In the genomic region with DNA sequence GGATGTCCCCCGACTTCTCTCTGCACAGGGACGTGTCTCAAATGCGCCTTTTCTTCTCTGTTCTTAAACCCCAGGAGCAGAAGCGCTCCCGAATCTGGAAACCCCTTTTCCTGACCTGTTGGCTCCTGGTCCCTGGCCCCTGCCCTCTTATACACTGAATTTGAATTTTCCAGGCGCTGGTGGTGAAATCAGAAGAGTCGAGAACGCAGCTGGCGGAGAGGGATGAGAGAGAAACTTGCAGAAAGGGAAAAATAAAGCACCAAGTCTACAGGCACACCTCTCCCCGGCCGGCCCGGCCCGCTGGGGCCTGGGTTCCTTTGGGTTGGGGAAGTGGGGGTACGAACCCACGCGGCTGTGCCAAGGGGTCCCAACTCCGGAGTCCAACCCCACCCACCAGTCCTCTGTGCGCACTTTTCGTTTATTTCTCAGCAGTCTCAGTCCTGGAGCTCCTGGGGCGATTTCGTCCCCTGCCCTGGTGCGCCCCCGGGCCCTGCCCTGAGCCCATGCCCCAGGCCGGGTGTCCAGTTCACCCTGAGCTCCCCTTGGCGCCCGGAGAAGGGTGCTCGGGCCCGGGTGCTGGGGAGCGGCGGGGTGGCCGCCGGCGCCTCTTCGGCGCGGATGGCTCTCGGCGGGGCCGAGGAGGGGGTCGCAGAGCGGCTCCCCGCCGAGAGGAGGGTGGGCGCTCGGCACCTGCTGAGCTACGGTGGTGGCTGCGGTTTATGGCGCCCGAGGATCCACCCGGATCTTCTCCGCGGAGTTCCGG, we compare ENCODE assay signal across 8 cellular contexts. TPM values are rescaled to one million over a fixed set of nuclear protein-coding genes. Genes with fewer than 3 reads are reported as not detected.
DNase-seq lines count a peak whose midpoint lies in the region; ATAC-seq, FAIRE-seq and TF ChIP-seq lines count a peak whose summit lies in the region.

No MANE protein-coding gene starts in this region.

- H2AFZ ChIP-seq in GM12878 (ENCODE audit: control insufficient read depth, low read depth, low read length), result 0 out of 2 replicates have a peak overlapping the region, but pooled peaks have one; percentile 3

- no peaks in the 10 kb centered on the region for H3K9me3 ChIP-seq in CD4-positive, alpha-beta T cell (ENCODE audit: control insufficient read depth, low read length)
- no peaks in the 10 kb centered on the region for H3K9me3 ChIP-seq in HUES64 (ENCODE audit: insufficient read depth, low read depth, low read length)
- no peaks in the 10 kb centered on the region for H3K9me3 ChIP-seq in GM12878 (replicated peaks; ENCODE audit: control insufficient read depth, insufficient read depth, low read length)

- no TSS peak for BruUV-seq in GM12878 (replicated peaks; lab: Mats Ljungman, UMichigan)

- H3K36me3 ChIP-seq in HUES64 (ENCODE audit: insufficient read depth, low read length) (no peaks in the 10 kb centered on the region), GM12878 (ENCODE audit: control insufficient read depth in 2 of 2, insufficient read depth in 2 of 2, low read length in 1 of 2) (no peaks in the 10 kb centered on the region)

- H3K79me2 ChIP-seq in GM12878 (ENCODE audit: control insufficient read depth, insufficient read depth, low read length), result no peaks in the 10 kb centered on the region

- peak overlapping the region; percentile 77 for H3K4me3 Mint-ChIP-seq in CD4-positive, alpha-beta T cell
- H3K4me3 Mint-ChIP-seq in naive B cell, result peak overlapping the region; percentile 54 to 86 (median 76)

- H4K20me1 ChIP-seq in GM12878 (ENCODE audit: control insufficient read depth, insufficient read depth), result no peaks in the 10 kb centered on the region; the same call in 1 of the 2 replicates

- H3K4me3 ChIP-seq in HUES64 (ENCODE audit: low read length) (peak overlapping the region; percentile 37), GM12878 (peak overlapping the region; percentile 50; the same call in 1 of the 2 replicates)

- no peaks in the 10 kb centered on the region for H3K36me3 Mint-ChIP-seq in CD4-positive, alpha-beta T cell (ENCODE audit: low read depth)
- peaks cover 0 to 5% of the 10 kb centered on the region in 2 donors for H3K36me3 Mint-ChIP-seq in naive B cell

- 0 out of 2 replicates have a peak overlapping the region, but pooled peaks have one; percentile 33 for H3K4me2 ChIP-seq in GM12878 (ENCODE audit: control insufficient read depth, insufficient read depth)

- no peak overlapping the region for H3K27ac ChIP-seq in CD4-positive, alpha-beta T cell (ENCODE audit: low read depth, low read length)
- H3K27ac ChIP-seq in HUES64 (ENCODE audit: low read depth, low read length), result no peak overlapping the region
- H3K27ac ChIP-seq in GM12878 (ENCODE audit: control insufficient read depth, insufficient read depth), result no peak overlapping the region

- ATAC-seq in CD4-positive, alpha-beta T cell (ENCODE audit: poor library complexity), result no peak
- ATAC-seq in GM12878 (no peak), naive B cell (ENCODE audit: low read depth in 2 of 2) (no peak)

- no peaks in the 10 kb centered on the region for H3K9me3 Mint-ChIP-seq in CD4-positive, alpha-beta T cell
- H3K9me3 Mint-ChIP-seq in naive B cell, result peaks cover 0 to 5% (median 0%) of the 10 kb centered on the region in 7 donors

- peak overlapping the region; percentile 47 for H3K27ac Mint-ChIP-seq in CD4-positive, alpha-beta T cell
- peak overlapping the region in 5 of 6 donors; percentile 44 to 97 (median 88) for H3K27ac Mint-ChIP-seq in naive B cell

- peaks cover 32% of the 10 kb centered on the region for H3K4me1 Mint-ChIP-seq in CD4-positive, alpha-beta T cell (ENCODE audit: low read depth)
- peaks cover 13 to 29% (median 23%) of the 10 kb centered on the region in 3 donors for H3K4me1 Mint-ChIP-seq in naive B cell

- H3K27me3 ChIP-seq in CD4-positive, alpha-beta T cell (ENCODE audit: control insufficient read depth, insufficient read depth, low read length), result peaks cover 81% of the 10 kb centered on the region
- H3K27me3 ChIP-seq in HUES64 (ENCODE audit: insufficient read depth, low read length) (peaks cover 94% of the 10 kb centered on the region), GM12878 (replicated peaks in 1 of 2; ENCODE audit: control insufficient read depth in 2 of 2, insufficient read depth in 2 of 2, low read length in 1 of 2) (peaks cover 42 to 49% of the 10 kb centered on the region in 2 experiments)

- CTCF ChIA-PET in CD4-positive, alpha-beta T cell (lab: Charles Lee), result interaction anchor here (1.0 to 3.4 kb wide), 6 partner anchors 16 to 71 kb away, joined by 3 to 15 read pairs (median 6); a partner anchor contains a TSS
- CTCF ChIA-PET in GM12878 (lab: Yijun Ruan, JAX), result interaction anchor here (0.9 to 3.6 kb wide), 10 partner anchors 9 to 159 kb away, joined by 3 to 19 read pairs (median 4); a partner anchor contains a TSS

- intact Hi-C loops in CD4-positive, alpha-beta T cell (cut with DNase I, micrococcal nuclease), result loop anchor here in 1 of 2 experiments (5.0 kb wide), 1 partner anchor 65 kb away; no protein-coding TSS in a partner anchor
- intact Hi-C loops in GM12878 (cut with micrococcal nuclease; ENCODE audit: unreplicated experiment), result no loop called here

- TF ChIP-seq RAD21 in GM12878 (IDR thresholded peaks at IDR 0.05; ENCODE audit: insufficient read depth, low read depth, low read length), result no peak

- no peak for TF ChIP-seq POLR2A in GM12878 (IDR thresholded peaks at IDR 0.05; ENCODE audit: low read depth, low read length)

- no peak for DNase-seq in CD4-positive, alpha-beta T cell
- DNase-seq in GM12878 (ENCODE audit: low read depth, low spot score), result no peak
- no peak for DNase-seq in naive B cell
- DNase-seq in effector CD4-positive, alpha-beta T cell, result no peak
- no peak for DNase-seq in ACHN
- DNase-seq in HuH-7.5 (ENCODE audit: low spot score), result no peak
- DNase-seq in urothelium cell line (ENCODE audit: low spot score), result no peak

- TF ChIP-seq CTCF in CD4-positive, alpha-beta T cell (IDR thresholded peaks at IDR 0.05), result no peak
- no peak for TF ChIP-seq CTCF in GM12878 (IDR thresholded peaks at IDR 0.05 in 2 of 3, conservative IDR thresholded peaks at IDR 0.05 in 1 of 3; ENCODE audit: control insufficient read depth in 2 of 3, extremely low read depth in 1 of 3, insufficient read depth in 1 of 3, low read depth in 3 of 3, low read length in 3 of 3)

- FAIRE-seq in GM12878 (lab: Jason Lieb, UNC) (no peak), urothelium cell line (lab: Jason Lieb, UNC) (no peak)

- in situ Hi-C loops in GM12878 (cut with MboI) (no loop called here), ACHN (cut with HindIII; ENCODE audit: low pct_ligation_motif_present, low pct_unique_long_range_greater_than_20kb, low sequenced_read_pairs) (no loop called here)

- peaks cover 28% of the 10 kb centered on the region for H3K4me1 ChIP-seq in HUES64 (ENCODE audit: insufficient read depth, low read length)
- H3K4me1 ChIP-seq in GM12878 (ENCODE audit: control insufficient read depth, insufficient read depth, low read length), result peaks cover 26% of the 10 kb centered on the region

- TF ChIP-seq EP300 in GM12878 (IDR thresholded peaks at IDR 0.05; ENCODE audit: borderline replicate concordance in 1 of 2, control insufficient read depth in 1 of 2, low read depth in 2 of 2, low read length in 2 of 2), result no peak

- peaks cover 73% of the 10 kb centered on the region for H3K27me3 Mint-ChIP-seq in CD4-positive, alpha-beta T cell
- peaks cover 40 to 62% (median 60%) of the 10 kb centered on the region in 3 donors for H3K27me3 Mint-ChIP-seq in naive B cell

- SMC1A ChIA-PET in GM12878 (lab: Charles Lee; ENCODE audit: uncharacterized antibody, unreplicated experiment), result interaction anchor here (1.9 kb wide), 1 partner anchor 23 kb away, joined by 7 read pairs; no protein-coding TSS in a partner anchor

- POLR2A ChIA-PET in CD4-positive, alpha-beta T cell (lab: Charles Lee), result interaction anchor here (0.5 to 7.0 kb wide), 8 partner anchors 9 to 185 kb away, joined by 3 to 82 read pairs (median 14); a partner anchor contains a TSS
- POLR2A ChIA-PET in GM12878 (lab: Charles Lee), result interaction anchor here (1.0 to 2.6 kb wide), 4 partner anchors 15 to 119 kb away, joined by 3 to 11 read pairs (median 5); a partner anchor contains a TSS

- H3K9ac ChIP-seq in HUES64 (ENCODE audit: low read depth, low read length), result no peak overlapping the region
- H3K9ac ChIP-seq in GM12878 (ENCODE audit: control insufficient read depth, insufficient read depth, low read length), result no peak overlapping the region; the same call in 1 of the 2 replicates

- 3% methylated on average over 53 of the region's 53 CpGs for WGBS in HUES64
- 10% methylated on average over 45 of the region's 53 CpGs for WGBS in GM12878 (ENCODE audit: insufficient coverage, insufficient replicate concordance, low lambda C conversion rate, missing lambda C conversion rate)

- RAD21 ChIA-PET in GM12878 (lab: Charles Lee; ENCODE audit: unreplicated experiment), result interaction anchor here (1.1 to 2.5 kb wide), 5 partner anchors 15 to 158 kb away, joined by 3 to 14 read pairs (median 8); a partner anchor contains a TSS

RNA-seq across cellular contexts. Expression of a gene that starts 15.5 kb away (rescaled TPM):
- total RNA-seq in CD4-positive, alpha-beta T cell, result 1 to 10 TPM; 5.3 to 6.5 TPM
- 1.1 TPM for polyA plus RNA-seq in HUES64 (2013, experiment 1 of 2)
- polyA plus RNA-seq in HUES64 (2013, experiment 2 of 2), result 3.0 TPM
- 3.7 and 4.0 TPM in 2 replicates for total RNA-seq in GM12878 (2013; cell fraction: nucleolus; rRNA removed)
- total RNA-seq in GM12878 (2014; rRNA removed) (1.6 and 1.9 TPM in 2 replicates), GM12878 (2014; rRNA removed; fragmentation: Illumina TruSeq; extraction: Trizol) (1.5 and 1.9 TPM in 2 replicates), GM12878 (2021) (6.3 and 6.7 TPM in 2 replicates)
- 0.80 TPM for polyA plus RNA-seq in GM12878 (2011; ENCODE audit: low read depth)
- polyA plus RNA-seq in GM12878 (2011; rRNA removed) (0.35 and 0.64 TPM in 2 replicates), GM12878 (2014; fragmentation: Illumina TruSeq; extraction: Trizol) (0.57 and 1.2 TPM in 2 replicates), GM12878 (2014; fragmentation: Nextera tagmentation; extraction: Ambion mirVana) (under 1 TPM; 0.03 to 0.16 TPM), GM12878 (2014; rRNA removed) (1.9 and 2.1 TPM in 2 replicates), GM12878 (2016; fragmentation: Nextera tagmentation; extraction: Ambion mirVana) (1 to 10 TPM; 2.1 to 3.4 TPM), naive B cell (ENCODE audit: low read depth in 6 of 6) (1 to 10 TPM in 1 of 6 donors, under 1 TPM in 4, not detected in 1; 0.16 to 1.3 (median 0.58) TPM)
- polyA plus RNA-seq in GM12878 (2011; cell fraction: cytosol; rRNA removed), result 1.4 and 1.6 TPM in 2 replicates
- 2.8 and 6.6 TPM in 2 replicates for polyA plus RNA-seq in GM12878 (2011; cell fraction: nucleus; rRNA removed)
- polyA plus RNA-seq in GM12878 (2012), result 1.8 and 3.9 TPM in 2 replicates
- 0.59 and 0.67 TPM in 2 replicates for polyA minus RNA-seq in GM12878 (2011; rRNA and poly(A)+ RNA removed)
- polyA minus RNA-seq in GM12878 (2011; cell fraction: cytosol; rRNA and poly(A)+ RNA removed), result 1.2 TPM in 2 replicates
- 0.48 and 0.86 TPM in 2 replicates for polyA minus RNA-seq in GM12878 (2011; cell fraction: nucleus; rRNA and poly(A)+ RNA removed)

RNA-seq across cellular contexts. Expression of a gene that starts 26.9 kb away (rescaled TPM):
- total RNA-seq in CD4-positive, alpha-beta T cell, result 100 to 1,000 TPM; 196 to 202 TPM
- polyA plus RNA-seq in HUES64 (2013, experiment 1 of 2), result 2.3 TPM
- polyA plus RNA-seq in HUES64 (2013, experiment 2 of 2), result 2.5 TPM
- 12.4 and 13.3 TPM in 2 replicates for total RNA-seq in GM12878 (2013; cell fraction: nucleolus; rRNA removed)
- total RNA-seq in GM12878 (2014; rRNA removed) (14.5 and 15.5 TPM in 2 replicates), GM12878 (2014; rRNA removed; fragmentation: Illumina TruSeq; extraction: Trizol) (4.3 and 4.6 TPM in 2 replicates), GM12878 (2021) (23.1 and 24.6 TPM in 2 replicates)
- polyA plus RNA-seq in GM12878 (2011; ENCODE audit: low read depth), result 3.0 TPM
- polyA plus RNA-seq in GM12878 (2011; rRNA removed) (9.1 and 11.3 TPM in 2 replicates), GM12878 (2014; fragmentation: Illumina TruSeq; extraction: Trizol) (1.7 and 4.2 TPM in 2 replicates), GM12878 (2014; fragmentation: Nextera tagmentation; extraction: Ambion mirVana) (1 to 10 TPM in 1 of 2 experiments, under 1 TPM in 1; 0.69 to 1.2 TPM), GM12878 (2014; rRNA removed) (19.6 and 20.4 TPM in 2 replicates), GM12878 (2016; fragmentation: Nextera tagmentation; extraction: Ambion mirVana) (1 to 10 TPM; 1.6 to 1.8 TPM), naive B cell (ENCODE audit: low read depth in 6 of 6) (10 to 100 TPM in 2 of 6 donors, 1 to 10 TPM in 4; 3.3 to 17.1 (median 9.6) TPM)
- polyA plus RNA-seq in GM12878 (2011; cell fraction: cytosol; rRNA removed), result 10.8 and 17.6 TPM in 2 replicates
- 40.0 and 48.6 TPM in 2 replicates for polyA plus RNA-seq in GM12878 (2011; cell fraction: nucleus; rRNA removed)
- 12.7 and 18.0 TPM in 2 replicates for polyA plus RNA-seq in GM12878 (2012)
- 5.6 and 15.7 TPM in 2 replicates for polyA minus RNA-seq in GM12878 (2011; rRNA and poly(A)+ RNA removed)
- polyA minus RNA-seq in GM12878 (2011; cell fraction: cytosol; rRNA and poly(A)+ RNA removed), result 13.2 and 17.0 TPM in 2 replicates
- 11.6 and 17.4 TPM in 2 replicates for polyA minus RNA-seq in GM12878 (2011; cell fraction: nucleus; rRNA and poly(A)+ RNA removed)

RNA-seq across cellular contexts. Expression of a gene that starts 34.4 kb away (rescaled TPM):
- total RNA-seq in CD4-positive, alpha-beta T cell, result under 1 TPM in 1 of 2 experiments, not detected in 1; 0.31 TPM
- 52.5 TPM for polyA plus RNA-seq in HUES64 (2013, experiment 1 of 2)
- 62.4 TPM for polyA plus RNA-seq in HUES64 (2013, experiment 2 of 2)
- 7.7 and 8.1 TPM in 2 replicates for total RNA-seq in GM12878 (2013; cell fraction: nucleolus; rRNA removed)
- total RNA-seq in GM12878 (2014; rRNA removed) (4.1 and 5.9 TPM in 2 replicates), GM12878 (2014; rRNA removed; fragmentation: Illumina TruSeq; extraction: Trizol) (3.4 and 3.5 TPM in 2 replicates), GM12878 (2021) (7.5 and 8.5 TPM in 2 replicates)
- polyA plus RNA-seq in GM12878 (2011; ENCODE audit: low read depth), result 0.35 TPM
- polyA plus RNA-seq in GM12878 (2011; rRNA removed) (1.9 and 3.7 TPM in 2 replicates), GM12878 (2014; fragmentation: Illumina TruSeq; extraction: Trizol) (1.0 and 3.1 TPM in 2 replicates), GM12878 (2014; fragmentation: Nextera tagmentation; extraction: Ambion mirVana) (under 1 TPM; 0.35 to 0.44 TPM), GM12878 (2014; rRNA removed) (4.7 and 6.2 TPM in 2 replicates), GM12878 (2016; fragmentation: Nextera tagmentation; extraction: Ambion mirVana) (1 to 10 TPM; 5.8 to 6.5 TPM), naive B cell (ENCODE audit: low read depth in 6 of 6) (under 1 TPM in 1 of 6 donors, not detected in 5; 0.09 TPM)
- polyA plus RNA-seq in GM12878 (2011; cell fraction: cytosol; rRNA removed), result 5.0 and 6.4 TPM in 2 replicates
- polyA plus RNA-seq in GM12878 (2011; cell fraction: nucleus; rRNA removed), result 8.9 and 13.7 TPM in 2 replicates
- polyA plus RNA-seq in GM12878 (2012), result 1.1 and 1.8 TPM in 2 replicates
- polyA minus RNA-seq in GM12878 (2011; rRNA and poly(A)+ RNA removed), result 3.1 and 6.5 TPM in 2 replicates
- 2.8 and 2.9 TPM in 2 replicates for polyA minus RNA-seq in GM12878 (2011; cell fraction: cytosol; rRNA and poly(A)+ RNA removed)
- 3.7 and 7.4 TPM in 2 replicates for polyA minus RNA-seq in GM12878 (2011; cell fraction: nucleus; rRNA and poly(A)+ RNA removed)

Comparison
In these comparisons a context has a peak if more than half of its experiments do, and no peak if none do; other contexts are left out.
1. RNA of a gene that starts 26.9 kb away (total RNA-seq): 196 to 202 TPM in CD4-positive, alpha-beta T cell; 4.3 to 24.6 TPM in GM12878; every median in the first group is over 4 times any median in the second.